Comparison of ENCODE assay signal across 1 cellular context in the genomic region with DNA sequence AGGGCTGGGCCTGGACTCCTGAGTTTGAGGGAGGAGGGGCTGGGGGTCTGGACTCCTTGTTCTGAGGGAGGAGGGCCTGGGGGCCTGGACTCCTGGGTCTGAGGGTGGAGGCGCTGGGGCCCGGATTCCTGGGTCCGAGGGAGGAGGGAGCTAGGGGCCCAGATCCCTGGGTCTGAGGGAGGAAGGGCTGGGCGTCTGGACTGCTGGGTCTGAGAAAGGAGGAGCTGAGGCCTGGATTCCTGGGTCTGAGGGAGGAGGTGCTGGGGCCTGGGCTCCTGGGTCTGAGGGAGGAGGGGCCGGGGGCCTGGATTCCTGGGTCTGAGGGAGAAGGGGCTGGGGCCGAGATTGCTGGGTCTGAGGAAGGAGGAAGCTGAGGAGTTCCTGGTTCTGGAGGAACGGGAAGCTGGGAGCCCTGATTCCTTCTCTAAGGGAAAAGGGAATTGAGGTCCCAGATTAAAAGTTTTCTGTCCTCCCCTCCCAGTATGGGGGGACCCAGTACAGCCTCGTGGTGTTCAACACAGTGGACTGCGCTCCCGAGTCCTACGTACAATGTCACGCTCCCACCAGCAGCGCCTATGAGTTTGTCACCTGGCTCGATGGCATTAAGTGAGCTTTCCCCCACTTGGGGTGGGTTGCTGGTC.
TF ChIP-seq lines count a peak whose summit lies in the region.

No MANE protein-coding gene starts in this region.

TF ChIP-seq in endothelial cell of umbilical vein, 7 proteins besides CTCF, POLR2A, EP300 and RAD21 (continued from another document):
- TF ChIP-seq, protein P1, sequence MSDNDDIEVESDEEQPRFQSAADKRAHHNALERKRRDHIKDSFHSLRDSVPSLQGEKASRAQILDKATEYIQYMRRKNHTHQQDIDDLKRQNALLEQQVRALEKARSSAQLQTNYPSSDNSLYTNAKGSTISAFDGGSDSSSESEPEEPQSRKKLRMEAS (IDR thresholded peaks at IDR 0.05; ENCODE audit: insufficient read depth, insufficient read length) = no peak
- TF ChIP-seq JUN (IDR thresholded peaks at IDR 0.05; ENCODE audit: borderline replicate concordance, insufficient read depth, insufficient read length, low read depth) (no peak), GATA2 (IDR thresholded peaks at IDR 0.05; ENCODE audit: insufficient read depth, insufficient read length, low read depth, low read length) (no peak), FOS (IDR thresholded peaks at IDR 0.05; ENCODE audit: borderline replicate concordance, insufficient read depth, low read length) (no peak), EZH2 (IDR thresholded peaks at IDR 0.05; ENCODE audit: borderline replicate concordance, low read depth, low read length, severe bottlenecking) (no peak)
